In genomic region chr16:57422026-57422944, GRCh38 we compare ENCODE assay signal across 10 cellular contexts. TPM values are rescaled to one million over a fixed set of nuclear protein-coding genes. Genes with fewer than 3 reads are reported as not detected.
DNase-seq lines count a peak whose midpoint lies in the region; ATAC-seq and TF ChIP-seq lines count a peak whose summit lies in the region.
"Had no signal": no experiment of that assay in that cellular context is flagged by ENCODE, and none has a peak within 500 bp of the region (broad histone marks: within the 10 kb centered on the region; RNA-seq: fewer than 3 reads in every experiment).

No MANE protein-coding gene starts in this region.

- H3K27ac ChIP-seq in esophagus squamous epithelium (peak overlapping the region in 3 of 4 donors; percentile 22 to 62 (median 39)), ovary (no peak overlapping the region)

- H3K9me3 ChIP-seq in esophagus squamous epithelium (no peaks in the 10 kb centered on the region), ovary (no peaks in the 10 kb centered on the region)

- no peak overlapping the region for H3K27ac Mint-ChIP-seq in activated T-cell treated with anti-CD3 and anti-CD28 coated beads, Interleukin-2, amount 50 U/mL, for 24 hours

- H3K4me3 ChIP-seq in esophagus squamous epithelium (no peak overlapping the region), ovary (no peak overlapping the region)

- peaks cover 15% of the 10 kb centered on the region for H3K36me3 Mint-ChIP-seq in activated T-cell treated with anti-CD3 and anti-CD28 coated beads, Interleukin-2, amount 50 U/mL, for 24 hours (ENCODE audit: low read depth)

- TF ChIP-seq POLR2A in esophagus squamous epithelium (IDR thresholded peaks at IDR 0.05) (no peak), ovary (IDR thresholded peaks at IDR 0.05) (no peak)

- no peaks in the 10 kb centered on the region for H3K9me3 Mint-ChIP-seq in activated T-cell treated with anti-CD3 and anti-CD28 coated beads, Interleukin-2, amount 50 U/mL, for 24 hours

- CTCF ChIA-PET in HEK293T (lab: Yijun Ruan, JAX): interaction anchor here (0.6 to 1.4 kb wide), 5 partner anchors 63 to 330 kb away, joined by 3 to 5 read pairs (median 3); partner anchors contain the start of gene CPNE2

- no peaks in the 10 kb centered on the region for H3K27me3 ChIP-seq in esophagus squamous epithelium
- no peaks in the 10 kb centered on the region for H3K27me3 ChIP-seq in ovary

- TF ChIP-seq CTCF in esophagus squamous epithelium (IDR thresholded peaks at IDR 0.05): peak; percentile 28 to 61 (median 54)
- TF ChIP-seq CTCF in ovary (IDR thresholded peaks at IDR 0.05): peak in 1 of 3 donors; percentile 29

- H3K36me3 ChIP-seq in esophagus squamous epithelium (peaks cover 0 to 3% (median 0%) of the 10 kb centered on the region in 3 donors), ovary (no peaks in the 10 kb centered on the region)

- intact Hi-C loops in esophagus squamous epithelium (cut with DNase I) (no loop called here), ovary (cut with DNase I) (loop anchor here in 1 of 4 donors (5.0 kb wide), 1 partner anchor 340 kb away; no protein-coding TSS in a partner anchor)

- POLR2A ChIA-PET in HEK293T (lab: Yijun Ruan, JAX): interaction anchor here (0.6 to 1.7 kb wide), 2 partner anchors 25 to 122 kb away, joined by 3 to 7 read pairs; partner anchors contain the start of genes CIAPIN1 and COQ9

- H3K4me1 ChIP-seq in esophagus squamous epithelium (peaks cover 16 to 48% (median 25%) of the 10 kb centered on the region in 3 donors), ovary (ENCODE audit: insufficient read depth) (peaks cover 4% of the 10 kb centered on the region)

- no peak overlapping the region for H3K4me3 Mint-ChIP-seq in activated T-cell treated with anti-CD3 and anti-CD28 coated beads, Interleukin-2, amount 50 U/mL, for 24 hours

- H3K4me1 Mint-ChIP-seq in activated T-cell treated with anti-CD3 and anti-CD28 coated beads, Interleukin-2, amount 50 U/mL, for 24 hours (ENCODE audit: low read depth): peaks cover 14% of the 10 kb centered on the region

- 27 to 30% methylated on average over 10 of the region's 10 CpGs for WGBS in esophagus squamous epithelium, 2 donors
- WGBS in ovary, 3 donors: 20 to 28% (median 23%) methylated on average over 10 of the region's 10 CpGs

- peak; percentile 66 for DNase-seq in AG20443 (ENCODE audit: low spot score)
- peak; percentile 55 for DNase-seq in HEK293T (ENCODE audit: extremely low spot score)
- DNase-seq in RPMI7951 (ENCODE audit: low read depth): peak; percentile 74
- DNase-seq in esophagus squamous epithelium (lab: John Stamatoyannopoulos, UW): no peak
- DNase-seq in ovary: peak; percentile 31 to 64 (median 51)
- DNase-seq in activated T-cell treated with anti-CD3 and anti-CD28 coated beads, Interleukin-2, amount 50 U/mL, for 24 hours: no peak
- DNase-seq in cortex of kidney (lab: John Stamatoyannopoulos, UW): no peak

- no peak for ATAC-seq in HG02623 (IDR thresholded peaks at IDR 0.05; ENCODE audit: unreplicated experiment)

- TF ChIP-seq EP300 in ovary (IDR thresholded peaks at IDR 0.05): no peak

- no peaks in the 10 kb centered on the region for H3K27me3 Mint-ChIP-seq in activated T-cell treated with anti-CD3 and anti-CD28 coated beads, Interleukin-2, amount 50 U/mL, for 24 hours

TF ChIP-seq in HEK293T, 16 proteins besides CTCF, POLR2A, EP300 and RAD21:
- no peak for TF ChIP-seq CTBP1 (IDR thresholded peaks at IDR 0.05; ENCODE audit: borderline replicate concordance)
- no peak for TF ChIP-seq FOXM1 (IDR thresholded peaks at IDR 0.05; ENCODE audit: borderline replicate concordance)
- TF ChIP-seq BHLHE40 (IDR thresholded peaks at IDR 0.05; ENCODE audit: borderline replicate concordance): no peak
- no peak for TF ChIP-seq PKNOX1 (IDR thresholded peaks at IDR 0.05)
- TF ChIP-seq FOXK2 (IDR thresholded peaks at IDR 0.05): no peak
- no peak for TF ChIP-seq FOXA1 (IDR thresholded peaks at IDR 0.05)
- no peak for TF ChIP-seq L3MBTL2 (conservative IDR thresholded peaks at IDR 0.05)
- no peak for TF ChIP-seq ZNF384 (IDR thresholded peaks at IDR 0.05)
- TF ChIP-seq HDGF (IDR thresholded peaks at IDR 0.05; ENCODE audit: borderline replicate concordance): no peak
- no peak for TF ChIP-seq ELF4 (IDR thresholded peaks at IDR 0.05)
- no peak for TF ChIP-seq SP1 (IDR thresholded peaks at IDR 0.05)
- no peak for TF ChIP-seq TARDBP (IDR thresholded peaks at IDR 0.05)
- no peak for TF ChIP-seq LEF1 (IDR thresholded peaks at IDR 0.05; ENCODE audit: borderline replicate concordance)
- no peak for TF ChIP-seq ARNT (IDR thresholded peaks at IDR 0.05)
- TF ChIP-seq NFRKB (IDR thresholded peaks at IDR 0.05): no peak
- TF ChIP-seq SUZ12 (IDR thresholded peaks at IDR 0.05): no peak

RNA-seq across cellular contexts. Expression of gene CCL17, which starts 17.7 kb away (rescaled TPM):
- not detected in 2 replicates for total RNA-seq in RPMI7951 (2014; rRNA removed; shearing (Covaris generic))
- total RNA-seq in esophagus squamous epithelium (1 to 10 TPM in 1 of 4 donors, under 1 TPM in 1, not detected in 2; 0.64 to 1.3 TPM), ovary (not detected)
- polyA plus RNA-seq in ovary: not detected
- total RNA-seq: glomerular endothelial cell, temporal lobe had no signal

RNA-seq across cellular contexts. Expression of gene CIAPIN1, which starts 24.9 kb away (rescaled TPM):
- total RNA-seq in RPMI7951 (2014; rRNA removed; shearing (Covaris generic)): 68.0 and 68.9 TPM in 2 replicates
- 10 to 100 TPM; 30.5 to 42.9 (median 33.5) TPM for total RNA-seq in esophagus squamous epithelium
- 10 to 100 TPM in 6 of 7 donors, 1 to 10 TPM in 1; 9.2 to 33.5 (median 20.8) TPM for total RNA-seq in ovary
- 10 to 100 TPM; 16.0 to 32.8 TPM for polyA plus RNA-seq in ovary

RNA-seq across cellular contexts. Expression of gene COQ9, which starts 25.0 kb away (rescaled TPM):
- 51.3 and 56.6 TPM in 2 replicates for total RNA-seq in RPMI7951 (2014; rRNA removed; shearing (Covaris generic))
- 10 to 100 TPM; 43.6 to 62.0 (median 53.4) TPM for total RNA-seq in esophagus squamous epithelium
- 10 to 100 TPM; 24.4 to 37.5 (median 29.7) TPM for total RNA-seq in ovary
- 10 to 100 TPM; 36.2 to 68.8 TPM for polyA plus RNA-seq in ovary

RNA-seq across cellular contexts. Expression of gene POLR2C, which starts 40.2 kb away (rescaled TPM):
- 171 and 186 TPM in 2 replicates for total RNA-seq in RPMI7951 (2014; rRNA removed; shearing (Covaris generic))
- total RNA-seq in esophagus squamous epithelium: 10 to 100 TPM; 58.8 to 86.8 (median 71.1) TPM
- total RNA-seq in ovary: 10 to 100 TPM; 54.9 to 96.9 (median 65.8) TPM
- 10 to 100 TPM; 70.5 to 74.1 TPM for polyA plus RNA-seq in ovary

RNA-seq across cellular contexts. Expression of gene CX3CL1, which starts 50.0 kb away (rescaled TPM):
- 0.36 and 1.3 TPM in 2 replicates for total RNA-seq in RPMI7951 (2014; rRNA removed; shearing (Covaris generic))
- total RNA-seq in esophagus squamous epithelium: 10 to 100 TPM in 1 of 4 donors, 1 to 10 TPM in 3; 3.3 to 14.8 (median 7.4) TPM
- total RNA-seq in ovary: 10 to 100 TPM in 2 of 7 donors, 1 to 10 TPM in 5; 2.2 to 12.2 (median 6.6) TPM
- polyA plus RNA-seq in ovary: 1 to 10 TPM; 9.8 to 9.9 TPM

Comparison
In these comparisons a context has a peak if more than half of its experiments do, and no peak if none do; other contexts are left out.
1. DNase-seq: peak in AG20443 (single experiment), HEK293T (single experiment), RPMI7951 (single experiment) and ovary (5 of 5); none in esophagus squamous epithelium (single experiment), activated T-cell treated with anti-CD3 and anti-CD28 coated beads, Interleukin-2, amount 50 U/mL, for 24 hours (single experiment) and cortex of kidney (single experiment).
2. H3K27ac ChIP-seq: peak in esophagus squamous epithelium (3 of 4); none in ovary (0 of 2).